ENCODE assay signal across 9 cellular contexts in genomic region chr4:110165382-110166285, GRCh38. TPM values are rescaled to one million over a fixed set of nuclear protein-coding genes. Genes with fewer than 3 reads are reported as not detected.
DNase-seq lines count a peak whose midpoint lies in the region; ATAC-seq and TF ChIP-seq lines count a peak whose summit lies in the region.
"Had no signal": no experiment of that assay in that cellular context is flagged by ENCODE, and none has a peak within 500 bp of the region (broad histone marks: within the 10 kb centered on the region; RNA-seq: fewer than 3 reads in every experiment).

No MANE protein-coding gene starts in this region.

- H3K36me3 ChIP-seq in Peyer's patch (no peaks in the 10 kb centered on the region), left lung (no peaks in the 10 kb centered on the region), WERI-Rb-1 (peaks cover 2% of the 10 kb centered on the region; the same call in 1 of the 2 replicates)

- H3K9me3 ChIP-seq in Peyer's patch (no peaks in the 10 kb centered on the region), left lung (no peaks in the 10 kb centered on the region), WERI-Rb-1 (ENCODE audit: severe bottlenecking) (no peaks in the 10 kb centered on the region)

- no peak overlapping the region for H3K4me3 ChIP-seq in Peyer's patch
- H3K4me3 ChIP-seq in left lung: no peak overlapping the region
- H3K4me3 ChIP-seq in WERI-Rb-1 (ENCODE audit: low read depth, low read length): no peak overlapping the region
- no peak overlapping the region for H3K4me3 ChIP-seq in coronary artery

- H3K27ac ChIP-seq in Peyer's patch (peak overlapping the region in 1 of 4 donors; percentile 54), left lung (no peak overlapping the region), WERI-Rb-1 (no peak overlapping the region), coronary artery (no peak overlapping the region)

- H3K36me3 Mint-ChIP-seq in stimulated activated naive B cell treated with anti-CD40 and anti-IgM and Interleukin-4, amounts not matched to agents 10 μg/mL and 1 μg/mL and 100 μg/mL, for 72 hours: no peaks in the 10 kb centered on the region

- peaks cover 0 to 1% of the 10 kb centered on the region in 2 donors for H3K9me3 Mint-ChIP-seq in stimulated activated naive B cell treated with anti-CD40 and anti-IgM and Interleukin-4, amounts not matched to agents 10 μg/mL and 1 μg/mL and 100 μg/mL, for 72 hours

- DNase-seq in GDM1 (lab: John Stamatoyannopoulos, UW) (peak; percentile 23), Peyer's patch (peak in 2 of 3 donors; percentile 23 to 80), left lung (no peak), WERI-Rb-1 (no peak), coronary artery (ENCODE audit: low spot score) (no peak)
- DNase-seq in activated effector memory CD4-positive, alpha-beta T cell treated with Interleukin-2 at 50 U/mL for 16 hours: peak; percentile 57
- no peak for DNase-seq in stimulated activated naive B cell treated with anti-CD40 and anti-IgM and Interleukin-4, amounts not matched to agents 10 μg/mL and 1 μg/mL and 100 μg/mL, for 72 hours

- no peak overlapping the region for H3K27ac Mint-ChIP-seq in stimulated activated naive B cell treated with anti-CD40 and anti-IgM and Interleukin-4, amounts not matched to agents 10 μg/mL and 1 μg/mL and 100 μg/mL, for 72 hours

- intact Hi-C loops in left lung (cut with DNase I): no loop called here

- H3K4me1 Mint-ChIP-seq in stimulated activated naive B cell treated with anti-CD40 and anti-IgM and Interleukin-4, amounts not matched to agents 10 μg/mL and 1 μg/mL and 100 μg/mL, for 72 hours: peaks cover 0 to 3% of the 10 kb centered on the region in 2 donors

- TF ChIP-seq CTCF in Peyer's patch (IDR thresholded peaks at IDR 0.05): no peak
- no peak for TF ChIP-seq CTCF in left lung (IDR thresholded peaks at IDR 0.05)
- no peak for TF ChIP-seq CTCF in WERI-Rb-1 (IDR thresholded peaks at IDR 0.05; ENCODE audit: low read depth, low read length)
- no peak for TF ChIP-seq CTCF in coronary artery (IDR thresholded peaks at IDR 0.05)

- TF ChIP-seq POLR2A in Peyer's patch (IDR thresholded peaks at IDR 0.05): no peak

- H3K4me1 ChIP-seq in Peyer's patch (peaks cover 0 to 11% (median 0%) of the 10 kb centered on the region in 4 donors), left lung (peaks cover 0 to 6% of the 10 kb centered on the region in 2 donors)

- no peak overlapping the region for H3K4me3 Mint-ChIP-seq in stimulated activated naive B cell treated with anti-CD40 and anti-IgM and Interleukin-4, amounts not matched to agents 10 μg/mL and 1 μg/mL and 100 μg/mL, for 72 hours

- no peaks in the 10 kb centered on the region for H3K27me3 Mint-ChIP-seq in stimulated activated naive B cell treated with anti-CD40 and anti-IgM and Interleukin-4, amounts not matched to agents 10 μg/mL and 1 μg/mL and 100 μg/mL, for 72 hours

- H3K27me3 ChIP-seq in Peyer's patch (no peaks in the 10 kb centered on the region), left lung (no peaks in the 10 kb centered on the region), WERI-Rb-1 (ENCODE audit: insufficient read depth, low read depth, severe bottlenecking) (no peaks in the 10 kb centered on the region)

- peak; percentile 89 for ATAC-seq in HG02981 (IDR thresholded peaks at IDR 0.05; ENCODE audit: unreplicated experiment)
- peak; percentile 65 for ATAC-seq in left lung
- ATAC-seq in stimulated activated naive B cell treated with anti-CD40 and anti-IgM and Interleukin-4, amounts not matched to agents 10 μg/mL and 1 μg/mL and 100 μg/mL, for 72 hours (replicated peaks): peak; percentile 55 to 74
- ATAC-seq: Panc1 had no signal

RNA-seq across cellular contexts. Expression of gene ELOVL6, which starts 32.8 kb away (rescaled TPM):
- total RNA-seq in Peyer's patch (10 to 100 TPM in 3 of 4 donors, 1 to 10 TPM in 1; 3.3 to 15.5 (median 12.6) TPM), left lung (10 to 100 TPM in 1 of 2 donors, 1 to 10 TPM in 1; 8.8 to 43.0 TPM)

Comparison
In these comparisons a context has a peak if more than half of its experiments do, and no peak if none do; other contexts are left out.
1. DNase-seq: peak in GDM1 (single experiment), Peyer's patch (2 of 3) and activated effector memory CD4-positive, alpha-beta T cell treated with Interleukin-2 at 50 U/mL for 16 hours (single experiment); none in left lung (0 of 2), stimulated activated naive B cell treated with anti-CD40 and anti-IgM and Interleukin-4, amounts not matched to agents 10 μg/mL and 1 μg/mL and 100 μg/mL, for 72 hours (single experiment), WERI-Rb-1 (single experiment) and coronary artery (single experiment).
2. Peak in every context shown above with its lines, with median percentiles within 50 percentile points of each other: ATAC-seq.